1 cellular context compared by ENCODE assay signal in the genomic region with DNA sequence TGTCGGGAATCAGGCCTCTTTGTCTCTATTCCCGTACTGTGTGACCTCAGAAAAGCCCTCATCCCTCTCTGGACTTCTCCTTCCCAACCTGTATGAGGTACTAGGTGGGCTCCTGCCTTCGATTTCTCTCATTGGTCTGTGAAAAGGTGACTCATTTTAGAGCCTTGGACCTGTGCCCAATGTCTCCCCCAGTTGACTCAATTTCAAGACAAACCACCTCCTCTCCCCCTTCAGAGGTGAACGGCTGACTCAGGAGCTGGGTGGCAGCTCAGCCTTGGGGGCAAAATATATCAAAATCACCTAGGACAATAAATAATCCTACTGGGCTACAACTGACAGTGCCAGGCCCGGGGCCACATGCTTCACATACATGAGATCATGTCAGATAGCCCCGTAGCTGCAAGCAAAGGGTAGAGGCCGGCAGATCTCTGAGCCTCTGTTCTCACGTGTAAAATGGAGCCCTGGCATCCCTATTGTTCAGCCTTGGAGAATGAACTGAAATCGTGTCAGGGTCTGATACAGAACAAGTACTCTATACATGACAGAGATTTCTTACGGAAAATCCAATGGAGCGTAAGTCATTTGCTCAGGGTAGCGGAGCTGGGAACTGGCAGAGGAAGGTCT.
A peak's percentile ranks its signal among the peaks of the same experiment; 100 is the strongest.
TF ChIP-seq lines count a peak whose summit lies in the region.

No MANE protein-coding gene starts in this region.

TF ChIP-seq in HEK293, 187 proteins besides CTCF, POLR2A, EP300 and RAD21 (continued from another document and continues in another):
- TF ChIP-seq BCL11B (tag by site-specific recombination; IDR thresholded peaks at IDR 0.05; ENCODE audit: low read depth) (no peak), ZNF560 (tag by site-specific recombination; IDR thresholded peaks at IDR 0.05; ENCODE audit: borderline replicate concordance) (no peak), KLF1 (tag by site-specific recombination; IDR thresholded peaks at IDR 0.05) (no peak), SCRT2 (tag by site-specific recombination; IDR thresholded peaks at IDR 0.05) (no peak), ZNF174 (tag by site-specific recombination; IDR thresholded peaks at IDR 0.05) (no peak; the same call in 1 of the 2 replicates), RBAK (tag by site-specific recombination; IDR thresholded peaks at IDR 0.05) (peak; percentile 7; the same call in 1 of the 2 replicates), MEIS1 (CRISPR knock-in tag; IDR thresholded peaks at IDR 0.05; ENCODE audit: borderline replicate concordance) (no peak), ZNF670 (tag by site-specific recombination; IDR thresholded peaks at IDR 0.05; ENCODE audit: low read depth) (no peak), TCF7L2 (IDR thresholded peaks at IDR 0.05; ENCODE audit: borderline replicate concordance, low read depth, low read length) (no peak), ZNF211 (tag by site-specific recombination; IDR thresholded peaks at IDR 0.05; ENCODE audit: low read depth) (no peak), ZNF548 (tag by site-specific recombination; IDR thresholded peaks at IDR 0.05) (no peak; the same call in 1 of the 2 replicates), ZNF544 (tag by site-specific recombination; IDR thresholded peaks at IDR 0.05) (no peak), TRIM28 (IDR thresholded peaks at IDR 0.05; ENCODE audit: borderline replicate concordance, low read length) (no peak), ZNF416 (tag by site-specific recombination; IDR thresholded peaks at IDR 0.05) (no peak), ZNF23 (tag by site-specific recombination; IDR thresholded peaks at IDR 0.05; ENCODE audit: borderline replicate concordance) (no peak; the same call in 1 of the 2 replicates), SP2 (tag by site-specific recombination; IDR thresholded peaks at IDR 0.05) (no peak), MZF1 (tag by site-specific recombination; IDR thresholded peaks at IDR 0.05; ENCODE audit: borderline replicate concordance) (0 out of 2 replicates have a peak, but pooled peaks have one; percentile 11), ZNF600 (tag by site-specific recombination; IDR thresholded peaks at IDR 0.05) (no peak), ZNF266 (tag by site-specific recombination; IDR thresholded peaks at IDR 0.05; ENCODE audit: low read depth) (no peak), ZBTB21 (tag by site-specific recombination; IDR thresholded peaks at IDR 0.05) (no peak), ZNF660 (tag by site-specific recombination; IDR thresholded peaks at IDR 0.05) (0 out of 2 replicates have a peak, but pooled peaks have one; percentile 15), ZNF274 (IDR thresholded peaks at IDR 0.05; ENCODE audit: low read length) (no peak), ZNF274 (tag by site-specific recombination; IDR thresholded peaks at IDR 0.05; ENCODE audit: borderline replicate concordance) (no peak), ZNF654 (tag by site-specific recombination; IDR thresholded peaks at IDR 0.05; ENCODE audit: low read depth) (no peak; the same call in 1 of the 2 replicates), ZNF677 (tag by site-specific recombination; IDR thresholded peaks at IDR 0.05) (no peak), ZFP37 (tag by site-specific recombination; IDR thresholded peaks at IDR 0.05) (no peak; the same call in 1 of the 2 replicates), FEZF1 (tag by site-specific recombination; IDR thresholded peaks at IDR 0.05) (0 out of 2 replicates have a peak, but pooled peaks have one; percentile 3), ZNF184 (tag by site-specific recombination; IDR thresholded peaks at IDR 0.05) (peak; percentile 83), ZNF354C (tag by site-specific recombination; IDR thresholded peaks at IDR 0.05; ENCODE audit: borderline replicate concordance, low read depth) (no peak), ZNF302 (tag by site-specific recombination; IDR thresholded peaks at IDR 0.05; ENCODE audit: low read depth) (no peak), KLF7 (tag by site-specific recombination; IDR thresholded peaks at IDR 0.05; ENCODE audit: borderline replicate concordance) (no peak), ZNF175 (tag by site-specific recombination; IDR thresholded peaks at IDR 0.05) (no peak), ZNF529 (tag by site-specific recombination; IDR thresholded peaks at IDR 0.05; ENCODE audit: insufficient replicate concordance) (no peak), HOXA7 (CRISPR knock-in tag; IDR thresholded peaks at IDR 0.05; ENCODE audit: borderline replicate concordance) (no peak), ZBTB8A (tag by site-specific recombination; IDR thresholded peaks at IDR 0.05) (no peak), ZNF140 (tag by site-specific recombination; IDR thresholded peaks at IDR 0.05) (no peak), ZNF610 (tag by site-specific recombination; IDR thresholded peaks at IDR 0.05; ENCODE audit: borderline replicate concordance) (no peak), ZSCAN23 (tag by site-specific recombination; IDR thresholded peaks at IDR 0.05) (no peak), ZNF624 (tag by site-specific recombination; IDR thresholded peaks at IDR 0.05) (no peak), ZNF292 (tag by site-specific recombination; IDR thresholded peaks at IDR 0.05; ENCODE audit: borderline replicate concordance, low read depth) (no peak)
- TF ChIP-seq, protein P1, sequence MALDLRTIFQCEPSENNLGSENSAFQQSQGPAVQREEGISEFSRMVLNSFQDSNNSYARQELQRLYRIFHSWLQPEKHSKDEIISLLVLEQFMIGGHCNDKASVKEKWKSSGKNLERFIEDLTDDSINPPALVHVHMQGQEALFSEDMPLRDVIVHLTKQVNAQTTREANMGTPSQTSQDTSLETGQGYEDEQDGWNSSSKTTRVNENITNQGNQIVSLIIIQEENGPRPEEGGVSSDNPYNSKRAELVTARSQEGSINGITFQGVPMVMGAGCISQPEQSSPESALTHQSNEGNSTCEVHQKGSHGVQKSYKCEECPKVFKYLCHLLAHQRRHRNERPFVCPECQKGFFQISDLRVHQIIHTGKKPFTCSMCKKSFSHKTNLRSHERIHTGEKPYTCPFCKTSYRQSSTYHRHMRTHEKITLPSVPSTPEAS (tag by site-specific recombination; IDR thresholded peaks at IDR 0.05) = peak; percentile 6; the same call in 1 of the 2 replicates
- TF ChIP-seq, protein P2, sequence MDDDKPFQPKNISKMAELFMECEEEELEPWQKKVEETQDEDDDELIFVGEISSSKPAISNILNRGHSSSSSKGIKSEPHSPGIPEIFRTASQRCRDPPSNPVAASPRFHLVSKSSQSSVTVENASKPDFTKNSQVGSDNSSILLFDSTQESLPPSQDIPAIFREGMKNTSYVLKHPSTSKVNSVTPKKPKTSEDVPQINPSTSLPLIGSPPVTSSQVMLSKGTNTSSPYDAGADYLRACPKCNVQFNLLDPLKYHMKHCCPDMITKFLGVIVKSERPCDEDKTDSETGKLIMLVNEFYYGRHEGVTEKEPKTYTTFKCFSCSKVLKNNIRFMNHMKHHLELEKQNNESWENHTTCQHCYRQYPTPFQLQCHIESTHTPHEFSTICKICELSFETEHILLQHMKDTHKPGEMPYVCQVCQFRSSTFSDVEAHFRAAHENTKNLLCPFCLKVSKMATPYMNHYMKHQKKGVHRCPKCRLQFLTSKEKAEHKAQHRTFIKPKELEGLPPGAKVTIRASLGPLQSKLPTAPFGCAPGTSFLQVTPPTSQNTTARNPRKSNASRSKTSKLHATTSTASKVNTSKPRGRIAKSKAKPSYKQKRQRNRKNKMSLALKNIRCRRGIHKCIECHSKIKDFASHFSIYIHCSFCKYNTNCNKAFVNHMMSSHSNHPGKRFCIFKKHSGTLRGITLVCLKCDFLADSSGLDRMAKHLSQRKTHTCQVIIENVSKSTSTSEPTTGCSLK (tag by site-specific recombination; IDR thresholded peaks at IDR 0.05) = no peak
- TF ChIP-seq, protein P3, sequence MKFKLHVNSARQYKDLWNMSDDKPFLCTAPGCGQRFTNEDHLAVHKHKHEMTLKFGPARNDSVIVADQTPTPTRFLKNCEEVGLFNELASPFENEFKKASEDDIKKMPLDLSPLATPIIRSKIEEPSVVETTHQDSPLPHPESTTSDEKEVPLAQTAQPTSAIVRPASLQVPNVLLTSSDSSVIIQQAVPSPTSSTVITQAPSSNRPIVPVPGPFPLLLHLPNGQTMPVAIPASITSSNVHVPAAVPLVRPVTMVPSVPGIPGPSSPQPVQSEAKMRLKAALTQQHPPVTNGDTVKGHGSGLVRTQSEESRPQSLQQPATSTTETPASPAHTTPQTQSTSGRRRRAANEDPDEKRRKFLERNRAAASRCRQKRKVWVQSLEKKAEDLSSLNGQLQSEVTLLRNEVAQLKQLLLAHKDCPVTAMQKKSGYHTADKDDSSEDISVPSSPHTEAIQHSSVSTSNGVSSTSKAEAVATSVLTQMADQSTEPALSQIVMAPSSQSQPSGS (tag by site-specific recombination; IDR thresholded peaks at IDR 0.05; ENCODE audit: low read depth) = no peak; the same call in 1 of the 2 replicates
- TF ChIP-seq, protein P4, sequence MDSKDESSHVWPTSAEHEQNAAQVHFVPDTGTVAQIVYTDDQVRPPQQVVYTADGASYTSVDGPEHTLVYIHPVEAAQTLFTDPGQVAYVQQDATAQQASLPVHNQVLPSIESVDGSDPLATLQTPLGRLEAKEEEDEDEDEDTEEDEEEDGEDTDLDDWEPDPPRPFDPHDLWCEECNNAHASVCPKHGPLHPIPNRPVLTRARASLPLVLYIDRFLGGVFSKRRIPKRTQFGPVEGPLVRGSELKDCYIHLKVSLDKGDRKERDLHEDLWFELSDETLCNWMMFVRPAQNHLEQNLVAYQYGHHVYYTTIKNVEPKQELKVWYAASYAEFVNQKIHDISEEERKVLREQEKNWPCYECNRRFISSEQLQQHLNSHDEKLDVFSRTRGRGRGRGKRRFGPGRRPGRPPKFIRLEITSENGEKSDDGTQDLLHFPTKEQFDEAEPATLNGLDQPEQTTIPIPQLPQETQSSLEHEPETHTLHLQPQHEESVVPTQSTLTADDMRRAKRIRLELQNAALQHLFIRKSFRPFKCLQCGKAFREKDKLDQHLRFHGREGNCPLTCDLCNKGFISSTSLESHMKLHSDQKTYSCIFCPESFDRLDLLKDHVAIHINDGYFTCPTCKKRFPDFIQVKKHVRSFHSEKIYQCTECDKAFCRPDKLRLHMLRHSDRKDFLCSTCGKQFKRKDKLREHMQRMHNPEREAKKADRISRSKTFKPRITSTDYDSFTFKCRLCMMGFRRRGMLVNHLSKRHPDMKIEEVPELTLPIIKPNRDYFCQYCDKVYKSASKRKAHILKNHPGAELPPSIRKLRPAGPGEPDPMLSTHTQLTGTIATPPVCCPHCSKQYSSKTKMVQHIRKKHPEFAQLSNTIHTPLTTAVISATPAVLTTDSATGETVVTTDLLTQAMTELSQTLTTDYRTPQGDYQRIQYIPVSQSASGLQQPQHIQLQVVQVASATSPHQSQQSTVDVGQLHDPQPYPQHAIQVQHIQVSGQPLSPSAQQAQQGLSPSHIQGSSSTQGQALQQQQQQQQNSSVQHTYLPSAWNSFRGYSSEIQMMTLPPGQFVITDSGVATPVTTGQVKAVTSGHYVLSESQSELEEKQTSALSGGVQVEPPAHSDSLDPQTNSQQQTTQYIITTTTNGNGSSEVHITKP (tag by site-specific recombination; IDR thresholded peaks at IDR 0.05) = no peak
- TF ChIP-seq, protein P5, sequence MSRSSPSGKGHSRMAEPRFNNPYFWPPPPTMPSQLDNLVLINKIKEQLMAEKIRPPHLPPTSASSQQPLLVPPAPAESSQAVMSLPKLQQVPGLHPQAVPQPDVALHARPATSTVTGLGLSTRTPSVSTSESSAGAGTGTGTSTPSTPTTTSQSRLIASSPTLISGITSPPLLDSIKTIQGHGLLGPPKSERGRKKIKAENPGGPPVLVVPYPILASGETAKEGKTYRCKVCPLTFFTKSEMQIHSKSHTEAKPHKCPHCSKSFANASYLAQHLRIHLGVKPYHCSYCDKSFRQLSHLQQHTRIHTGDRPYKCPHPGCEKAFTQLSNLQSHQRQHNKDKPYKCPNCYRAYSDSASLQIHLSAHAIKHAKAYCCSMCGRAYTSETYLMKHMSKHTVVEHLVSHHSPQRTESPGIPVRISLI (tag by site-specific recombination; IDR thresholded peaks at IDR 0.05) = no peak
- TF ChIP-seq, protein P6, sequence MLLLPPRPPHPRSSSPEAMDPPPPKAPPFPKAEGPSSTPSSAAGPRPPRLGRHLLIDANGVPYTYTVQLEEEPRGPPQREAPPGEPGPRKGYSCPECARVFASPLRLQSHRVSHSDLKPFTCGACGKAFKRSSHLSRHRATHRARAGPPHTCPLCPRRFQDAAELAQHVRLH (tag by site-specific recombination; IDR thresholded peaks at IDR 0.05) = no peak
- TF ChIP-seq, protein P7, sequence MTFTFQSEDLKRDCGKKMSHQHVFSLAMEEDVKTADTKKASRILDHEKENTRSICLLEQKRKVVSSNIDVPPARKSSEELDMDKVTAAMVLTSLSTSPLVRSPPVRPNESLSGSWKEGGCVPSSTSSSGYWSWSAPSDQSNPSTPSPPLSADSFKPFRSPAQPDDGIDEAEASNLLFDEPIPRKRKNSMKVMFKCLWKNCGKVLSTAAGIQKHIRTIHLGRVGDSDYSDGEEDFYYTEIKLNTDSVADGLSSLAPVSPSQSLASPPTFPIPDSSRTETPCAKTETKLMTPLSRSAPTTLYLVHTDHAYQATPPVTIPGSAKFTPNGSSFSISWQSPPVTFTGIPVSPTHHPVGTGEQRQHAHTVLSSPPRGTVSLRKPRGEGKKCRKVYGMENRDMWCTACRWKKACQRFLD (tag by site-specific recombination; IDR thresholded peaks at IDR 0.05) = no peak
- TF ChIP-seq, protein P8, sequence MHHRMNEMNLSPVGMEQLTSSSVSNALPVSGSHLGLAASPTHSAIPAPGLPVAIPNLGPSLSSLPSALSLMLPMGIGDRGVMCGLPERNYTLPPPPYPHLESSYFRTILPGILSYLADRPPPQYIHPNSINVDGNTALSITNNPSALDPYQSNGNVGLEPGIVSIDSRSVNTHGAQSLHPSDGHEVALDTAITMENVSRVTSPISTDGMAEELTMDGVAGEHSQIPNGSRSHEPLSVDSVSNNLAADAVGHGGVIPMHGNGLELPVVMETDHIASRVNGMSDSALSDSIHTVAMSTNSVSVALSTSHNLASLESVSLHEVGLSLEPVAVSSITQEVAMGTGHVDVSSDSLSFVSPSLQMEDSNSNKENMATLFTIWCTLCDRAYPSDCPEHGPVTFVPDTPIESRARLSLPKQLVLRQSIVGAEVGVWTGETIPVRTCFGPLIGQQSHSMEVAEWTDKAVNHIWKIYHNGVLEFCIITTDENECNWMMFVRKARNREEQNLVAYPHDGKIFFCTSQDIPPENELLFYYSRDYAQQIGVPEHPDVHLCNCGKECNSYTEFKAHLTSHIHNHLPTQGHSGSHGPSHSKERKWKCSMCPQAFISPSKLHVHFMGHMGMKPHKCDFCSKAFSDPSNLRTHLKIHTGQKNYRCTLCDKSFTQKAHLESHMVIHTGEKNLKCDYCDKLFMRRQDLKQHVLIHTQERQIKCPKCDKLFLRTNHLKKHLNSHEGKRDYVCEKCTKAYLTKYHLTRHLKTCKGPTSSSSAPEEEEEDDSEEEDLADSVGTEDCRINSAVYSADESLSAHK (tag by site-specific recombination; IDR thresholded peaks at IDR 0.05) = no peak
